In genomic region chr13:20114066-20114465, GRCh38 we compare ENCODE assay signal across 21 cellular contexts. TPM values are rescaled to one million over a fixed set of nuclear protein-coding genes. Genes with fewer than 3 reads are reported as not detected.
"Had no signal": no experiment of that assay in that cellular context is flagged by ENCODE, and none has a peak within 500 bp of the region (broad histone marks: within the 10 kb centered on the region; RNA-seq: fewer than 3 reads in every experiment).

No MANE protein-coding gene starts in this region.

- H3K27me3 ChIP-seq: dorsolateral prefrontal cortex, gastrocnemius medialis, uterus had no signal

- H3K4me3 ChIP-seq: dorsolateral prefrontal cortex, esophagus muscularis mucosa, gastrocnemius medialis, heart right ventricle, left ventricle myocardium inferior, uterus had no signal

- H3K9me3 ChIP-seq: esophagus muscularis mucosa, gastrocnemius medialis, heart right ventricle, left ventricle myocardium inferior, uterus had no signal

- DNase-seq: cortex of kidney; dorsolateral prefrontal cortex; effector CD8-positive, alpha-beta T cell; gastrocnemius medialis; heart right ventricle; hypothalamus; islet precursor cell; left ventricle myocardium inferior; mesendoderm; naive thymus-derived CD4-positive, alpha-beta T cell; posterior cingulate gyrus; small intestine; stimulated activated CD4-positive, alpha-beta T cell treated with anti-CD3 and anti-CD28 coated beads, Interleukin-12 subunit alpha, Interleukin-12 subunit beta, amount 100 ng/mL, for 4 hours; stimulated activated naive CD4-positive, alpha-beta T cell treated with Interleukin-2 at 50 U/mL for 16 hours; trophoblast cell; uterus had no signal

- ATAC-seq: gastrocnemius medialis; heart right ventricle; naive thymus-derived CD4-positive, alpha-beta T cell had no signal

- H3K27ac ChIP-seq: dorsolateral prefrontal cortex, esophagus muscularis mucosa, gastrocnemius medialis, heart right ventricle, left ventricle myocardium inferior, uterus had no signal

- FAIRE-seq: endometrium, small intestine had no signal

- H3K4me1 ChIP-seq: gastrocnemius medialis, uterus had no signal

- H3K36me3 ChIP-seq: esophagus muscularis mucosa, gastrocnemius medialis, heart right ventricle, left ventricle myocardium inferior, uterus had no signal

RNA-seq across cellular contexts. Expression of gene GJA3, which starts 46.8 kb away (rescaled TPM):
- total RNA-seq: esophagus muscularis mucosa, gastrocnemius medialis, lung microvascular endothelial cell, neural crest cell, osteocyte had no signal
